ENCODE assay signal across 25 cellular contexts in the genomic region with DNA sequence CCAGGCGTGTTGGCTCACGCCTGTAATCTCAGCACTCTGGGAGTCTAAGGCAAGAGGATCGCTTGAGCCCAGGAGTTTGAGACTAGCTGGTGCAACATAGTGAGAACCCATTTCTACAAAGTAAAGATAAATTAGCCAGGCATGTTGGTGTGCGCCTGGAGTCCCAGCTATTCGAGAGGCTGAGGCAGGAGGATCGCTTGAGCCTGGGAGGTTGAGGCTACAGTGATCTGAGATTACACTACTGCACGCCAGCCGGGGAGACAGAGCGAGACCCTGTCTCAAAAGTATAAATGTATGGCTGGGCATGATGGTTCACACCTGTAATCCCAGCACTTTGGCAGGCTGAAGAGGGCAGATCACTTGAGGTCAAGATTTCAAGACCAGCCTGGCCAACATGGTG. TPM values are rescaled to one million over a fixed set of nuclear protein-coding genes. Genes with fewer than 3 reads are reported as not detected.
A peak's percentile ranks its signal among the peaks of the same experiment; 100 is the strongest.
DNase-seq lines count a peak whose midpoint lies in the region; ATAC-seq and TF ChIP-seq lines count a peak whose summit lies in the region.
"Had no signal": no experiment of that assay in that cellular context is flagged by ENCODE, and none has a peak within 500 bp of the region (broad histone marks: within the 10 kb centered on the region; RNA-seq: fewer than 3 reads in every experiment).

No MANE protein-coding gene starts in this region.

- H3K9me3 Mint-ChIP-seq in osteocyte (ENCODE audit: unreplicated experiment), result no peaks in the 10 kb centered on the region
- H3K9me3 Mint-ChIP-seq: CD8-positive, alpha-beta T cell had no signal

- H3K4me3 Mint-ChIP-seq in osteocyte (ENCODE audit: unreplicated experiment), result no peak overlapping the region
- H3K4me3 Mint-ChIP-seq: CD8-positive, alpha-beta T cell had no signal

- WGBS in aorta, 2 donors, result 74 to 77% methylated on average over 9 of the region's 9 CpGs

- H3K27ac ChIP-seq in right atrium auricular region (no peak overlapping the region), SU-DHL-6 (ENCODE audit: low read depth, low read length) (no peak overlapping the region; the same call in 1 of the 2 replicates), aorta (ENCODE audit: low read depth in 1 of 2, low read length in 2 of 2) (no peak overlapping the region)
- H3K27ac ChIP-seq: GM23248, HL-60, SJCRH30 had no signal

- no peak for ATAC-seq in left cardiac atrium
- no peak for ATAC-seq in aorta (ENCODE audit: low FRiP score)
- no peak for ATAC-seq in GM19324 (IDR thresholded peaks at IDR 0.05; ENCODE audit: low FRiP score, unreplicated experiment)
- ATAC-seq: CD8-positive, alpha-beta T cell; HepG2 had no signal

- intact Hi-C loops in left cardiac atrium (cut with DNase I), result loop anchor here (5.0 to 10.0 kb wide), 3 partner anchors 293 to 498 kb away; no protein-coding TSS in a partner anchor
- intact Hi-C loops in aorta (cut with DNase I), result loop anchor here in 1 of 2 donors (5.0 kb wide), 1 partner anchor 293 kb away; no protein-coding TSS in a partner anchor

- H3K27ac Mint-ChIP-seq in osteocyte (ENCODE audit: unreplicated experiment), result no peak overlapping the region
- H3K27ac Mint-ChIP-seq: CD8-positive, alpha-beta T cell had no signal

- no peak overlapping the region for H2AFZ ChIP-seq in SU-DHL-6 (ENCODE audit: low read depth, low read length, severe bottlenecking)
- H2AFZ ChIP-seq: GM23248 had no signal

- no peak overlapping the region for H3K9ac ChIP-seq in SU-DHL-6 (ENCODE audit: low read length)
- H3K9ac ChIP-seq: GM23248 had no signal

- peak overlapping the region; percentile 6 for H3K4me2 ChIP-seq in SU-DHL-6 (ENCODE audit: low read depth, low read length, poor library complexity, severe bottlenecking)

- no peaks in the 10 kb centered on the region for H4K20me1 ChIP-seq in SU-DHL-6 (ENCODE audit: low read depth, low read length)

- no peaks in the 10 kb centered on the region for H3K27me3 Mint-ChIP-seq in osteocyte (ENCODE audit: unreplicated experiment)

- H3K4me1 Mint-ChIP-seq in osteocyte (ENCODE audit: unreplicated experiment), result peaks cover 18% of the 10 kb centered on the region

- no peaks in the 10 kb centered on the region for H3K9me3 ChIP-seq in right atrium auricular region
- H3K9me3 ChIP-seq in SU-DHL-6 (ENCODE audit: insufficient read depth, low read length), result no peaks in the 10 kb centered on the region
- H3K9me3 ChIP-seq in aorta (ENCODE audit: control insufficient read depth, low read length), result no peaks in the 10 kb centered on the region
- H3K9me3 ChIP-seq: HAP-1, SJCRH30 had no signal

- H3K4me3 ChIP-seq in right atrium auricular region (no peak overlapping the region), SU-DHL-6 (ENCODE audit: insufficient read depth, low read length, poor library complexity, severe bottlenecking) (no peak overlapping the region), aorta (ENCODE audit: low read length in 2 of 2) (no peak overlapping the region)
- H3K4me3 ChIP-seq: GM23248, HAP-1, SJCRH30 had no signal

- H3K79me2 ChIP-seq in SU-DHL-6 (ENCODE audit: insufficient read depth, low read length), result no peaks in the 10 kb centered on the region

- DNase-seq in right atrium auricular region (ENCODE audit: low spot score) (peak; percentile 16), left cardiac atrium (no peak), osteocyte (ENCODE audit: extremely low spot score, unreplicated experiment) (peak; percentile 42), aorta (peak; percentile 12 to 57), NCI-H187 (lab: John Stamatoyannopoulos, UW) (no peak), A172 (ENCODE audit: low spot score) (no peak)
- DNase-seq: C1 segment of cervical spinal cord; CD8-positive, alpha-beta T cell; DMS153; GDM1; GM23248; KBM-7; NCI-H1092 treated with DMSO at 0.1 percent for 48 hours; NCI-H1436 treated with DMSO at 0.1 percent for 48 hours; NCI-H2029; NCI-H2171; NCI-H345; NCI-H524; OCI-M1; SJCRH30 had no signal

- H3K36me3 Mint-ChIP-seq in osteocyte (ENCODE audit: unreplicated experiment), result no peaks in the 10 kb centered on the region
- H3K36me3 Mint-ChIP-seq: CD8-positive, alpha-beta T cell had no signal

- TF ChIP-seq CTCF in right atrium auricular region (IDR thresholded peaks at IDR 0.05), result no peak
- TF ChIP-seq CTCF in SU-DHL-6 (IDR thresholded peaks at IDR 0.05; ENCODE audit: insufficient read depth, low read length, poor library complexity, severe bottlenecking), result no peak
- TF ChIP-seq CTCF in osteocyte (IDR thresholded peaks at IDR 0.05), result no peak

- H3K4me1 ChIP-seq in right atrium auricular region, result peaks cover 0 to 11% of the 10 kb centered on the region in 2 donors
- H3K4me1 ChIP-seq in aorta (ENCODE audit: control insufficient read depth in 1 of 2, insufficient read depth in 2 of 2, low read length in 2 of 2), result peaks cover 0 to 2% of the 10 kb centered on the region in 2 donors

- peaks cover 16% of the 10 kb centered on the region; the same call in 1 of the 2 replicates for H3F3A ChIP-seq in SU-DHL-6 (ENCODE audit: insufficient read depth)

- H3K27me3 ChIP-seq in right atrium auricular region (no peaks in the 10 kb centered on the region), SU-DHL-6 (ENCODE audit: low read length) (no peaks in the 10 kb centered on the region), aorta (ENCODE audit: control insufficient read depth in 1 of 2, insufficient read depth in 2 of 2, low read length in 1 of 2) (no peaks in the 10 kb centered on the region)
- H3K27me3 ChIP-seq: SJCRH30 had no signal

- H3K9me2 ChIP-seq in SU-DHL-6 (replicated peaks; ENCODE audit: insufficient read depth, low read length), result no peaks in the 10 kb centered on the region

- no peaks in the 10 kb centered on the region for H3K36me3 ChIP-seq in right atrium auricular region
- H3K36me3 ChIP-seq in SU-DHL-6 (ENCODE audit: low read length), result no peaks in the 10 kb centered on the region
- no peaks in the 10 kb centered on the region for H3K36me3 ChIP-seq in aorta (ENCODE audit: control insufficient read depth in 1 of 2, insufficient read depth in 2 of 2, low read length in 1 of 2)
- H3K36me3 ChIP-seq: HAP-1, SJCRH30 had no signal

RNA-seq across cellular contexts. Expression of a gene that starts 51.5 kb away (rescaled TPM):
- 10 to 100 TPM; 10.5 to 15.3 TPM for total RNA-seq in right atrium auricular region
- total RNA-seq in left cardiac atrium, result 10 to 100 TPM; 18.2 to 21.1 TPM
- 29.5 and 34.8 TPM in 2 replicates for total RNA-seq in osteocyte
- total RNA-seq in aorta, result 10 to 100 TPM; 42.2 to 48.4 TPM
- polyA plus RNA-seq in aorta, result 10 to 100 TPM in 1 of 2 donors, 1 to 10 TPM in 1; 8.5 to 16.2 TPM
- 71.0 and 72.5 TPM in 2 replicates for total RNA-seq in A172 (2014; rRNA removed; shearing (Covaris generic))

Comparison
In these comparisons a context has a peak if more than half of its experiments do, and no peak if none do; other contexts are left out.
1. DNase-seq: peak in right atrium auricular region (single experiment), osteocyte (single experiment) and aorta (2 of 2); none in left cardiac atrium (single experiment), NCI-H187 (0 of 2) and A172 (single experiment).